In genomic region chr2:224585205-224586088, GRCh38 we compare ENCODE assay signal across 8 cellular contexts. TPM values are rescaled to one million over a fixed set of nuclear protein-coding genes. Genes with fewer than 3 reads are reported as not detected.
A peak's percentile ranks its signal among the peaks of the same experiment; 100 is the strongest.
DNase-seq lines count a peak whose midpoint lies in the region; ATAC-seq and TF ChIP-seq lines count a peak whose summit lies in the region.

TSS of gene CUL3 (minus strand) at chr2:224585363. CDS start at chr2:224585009, 354 bp downstream.

- DNase-seq in Ammon's horn (ENCODE audit: low spot score) (peak; percentile 98), GM19238 (ENCODE audit: insufficient read length, low spot score) (peak; percentile 83), NCI-H524 (lab: John Stamatoyannopoulos, UW) (peak; percentile 95 to 99), choroid plexus epithelial cell (ENCODE audit: low read depth) (peak; percentile 98), kidney tubule cell (ENCODE audit: low spot score) (peak; percentile 98)
- DNase-seq in activated CD4-positive, alpha-beta T cell treated with anti-CD3 and anti-CD28 coated beads for 36 hours: peak; percentile 100
- peak; percentile 99 to 100 (median 100) for DNase-seq in stimulated activated CD4-positive, alpha-beta T cell treated with anti-CD3 and anti-CD28 coated beads, Interleukin-1b, Interleukin-23, amount 100 ng/mL, for 24 hours (ENCODE audit: low read depth in 4 of 4, low spot score in 1 of 4)

- H3K27me3 Mint-ChIP-seq in activated CD4-positive, alpha-beta T cell treated with anti-CD3 and anti-CD28 coated beads for 36 hours: no peaks in the 10 kb centered on the region

- H3K27ac Mint-ChIP-seq in activated CD4-positive, alpha-beta T cell treated with anti-CD3 and anti-CD28 coated beads for 36 hours: peak within 1 kb of the TSS; percentile 96

- intact Hi-C loops in activated CD4-positive, alpha-beta T cell treated with anti-CD3 and anti-CD28 coated beads for 36 hours (cut with DNase I, micrococcal nuclease): loop anchor here (1.0 to 10.0 kb wide), 13 partner anchors 17 to 641 kb away; partner anchors contain the start of genes MRPL44 (in 2 of the 2), DOCK10 (in 1 of the 2) and WDFY1 (in 1 of the 2)

- CTCF ChIA-PET in activated CD4-positive, alpha-beta T cell treated with anti-CD3 and anti-CD28 coated beads for 36 hours (lab: Charles Lee): interaction anchor here (0.5 to 2.4 kb wide), 4 partner anchors 14 to 459 kb away, joined by 3 to 11 read pairs (median 6); no protein-coding TSS in a partner anchor

- peak within 1 kb of the TSS; percentile 95 for H3K4me3 Mint-ChIP-seq in activated CD4-positive, alpha-beta T cell treated with anti-CD3 and anti-CD28 coated beads for 36 hours

- no peak for TF ChIP-seq CTCF in choroid plexus epithelial cell (conservative IDR thresholded peaks at IDR 0.05; ENCODE audit: low read depth, low read length)

- ATAC-seq in HG03442 (IDR thresholded peaks at IDR 0.05; ENCODE audit: unreplicated experiment): peak; percentile 68
- peak; percentile 86 for ATAC-seq in activated CD4-positive, alpha-beta T cell treated with anti-CD3 and anti-CD28 coated beads for 36 hours

- peak within 1 kb of the TSS; percentile 84 for H3K4me3 ChIP-seq in choroid plexus epithelial cell (ENCODE audit: low read depth, low read length)

- H3K36me3 Mint-ChIP-seq in activated CD4-positive, alpha-beta T cell treated with anti-CD3 and anti-CD28 coated beads for 36 hours (ENCODE audit: low read depth): peaks cover 30% of the 10 kb centered on the region

- POLR2A ChIA-PET in activated CD4-positive, alpha-beta T cell treated with anti-CD3 and anti-CD28 coated beads for 36 hours (lab: Charles Lee): interaction anchor here (1.0 to 1.3 kb wide), 3 partner anchors 16 to 64 kb away, joined by 3 to 6 read pairs (median 4); no protein-coding TSS in a partner anchor

- peaks cover 29% of the 10 kb centered on the region for H3K4me1 Mint-ChIP-seq in activated CD4-positive, alpha-beta T cell treated with anti-CD3 and anti-CD28 coated beads for 36 hours

- H3K9me3 Mint-ChIP-seq in activated CD4-positive, alpha-beta T cell treated with anti-CD3 and anti-CD28 coated beads for 36 hours (ENCODE audit: low read depth): no peaks in the 10 kb centered on the region

RNA-seq across cellular contexts. Expression of gene CUL3, which starts in this region (rescaled TPM):
- 10 to 100 TPM; 77.6 to 85.8 TPM for total RNA-seq in activated CD4-positive, alpha-beta T cell treated with anti-CD3 and anti-CD28 coated beads for 36 hours

Comparison
In these comparisons a context has a peak if more than half of its experiments do, and no peak if none do; other contexts are left out.
1. Peak in every context shown above with its lines: DNase-seq, ATAC-seq and H3K4me3 ChIP-seq.